In the genomic region with DNA sequence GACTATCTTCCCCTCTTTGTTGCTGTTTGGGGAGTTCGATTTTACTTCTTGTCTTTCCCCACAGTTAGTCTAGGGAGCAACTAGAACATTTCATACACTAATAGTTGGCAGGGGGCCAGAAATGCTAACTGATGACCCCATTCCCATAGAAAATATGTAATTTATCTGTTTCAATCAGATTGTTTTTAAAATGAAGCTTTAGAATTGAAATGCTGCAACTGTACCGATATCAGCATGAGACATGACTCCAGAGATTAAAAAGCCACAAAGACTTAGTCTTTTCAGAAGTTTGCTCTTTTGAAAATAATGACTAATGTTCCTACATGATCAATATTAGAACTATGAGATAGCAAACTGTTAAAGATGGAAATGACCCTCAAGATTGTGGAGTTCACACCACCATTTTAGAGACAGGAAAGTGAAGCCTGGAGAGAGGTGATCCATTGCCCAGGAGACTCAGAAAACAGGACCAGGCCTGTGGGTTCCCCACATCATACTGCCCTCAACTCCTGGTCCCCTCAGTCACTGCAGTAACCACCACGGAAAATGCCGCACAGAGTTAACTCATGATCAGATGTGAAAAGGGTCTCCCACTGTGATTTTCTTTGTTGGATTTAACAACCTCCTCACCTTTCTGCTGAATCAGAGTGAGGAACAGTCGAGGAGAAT, we compare ENCODE assay signal across 24 cellular contexts.
DNase-seq lines count a peak whose midpoint lies in the region; ATAC-seq, FAIRE-seq and TF ChIP-seq lines count a peak whose summit lies in the region.
"Had no signal": no experiment of that assay in that cellular context is flagged by ENCODE, and none has a peak within 500 bp of the region (broad histone marks: within the 10 kb centered on the region; RNA-seq: fewer than 3 reads in every experiment).

No MANE protein-coding gene starts in this region.

- H3K9ac ChIP-seq in neural progenitor cell = no peak overlapping the region

- ATAC-seq in HG02623 (IDR thresholded peaks at IDR 0.05; ENCODE audit: unreplicated experiment) = no peak
- ATAC-seq: gastrocnemius medialis; HepG2; naive thymus-derived CD4-positive, alpha-beta T cell had no signal

- H3K79me2 ChIP-seq in neural progenitor cell (ENCODE audit: low read depth) = no peaks in the 10 kb centered on the region

- H3K4me2 ChIP-seq in neural progenitor cell = no peak overlapping the region

- no peaks in the 10 kb centered on the region for H3F3A ChIP-seq in neural progenitor cell (ENCODE audit: low read depth)

- H3K36me3 ChIP-seq in bronchial epithelial cell (ENCODE audit: control insufficient read depth, insufficient read depth, low read length) (no peaks in the 10 kb centered on the region), neural progenitor cell (no peaks in the 10 kb centered on the region)
- H3K36me3 ChIP-seq: gastrocnemius medialis had no signal

- no peaks in the 10 kb centered on the region for H3K9me3 Mint-ChIP-seq in neural progenitor cell
- H3K9me3 Mint-ChIP-seq: activated CD4-positive, alpha-beta memory T cell treated with anti-CD3 and anti-CD28 coated beads for 36 hours; activated naive CD4-positive, alpha-beta T cell treated with anti-CD3 and anti-CD28 coated beads for 36 hours; naive thymus-derived CD4-positive, alpha-beta T cell had no signal

- no peaks in the 10 kb centered on the region for H3K9me3 ChIP-seq in neural progenitor cell (ENCODE audit: low read depth)
- H3K9me3 ChIP-seq: gastrocnemius medialis had no signal

- H3K27me3 ChIP-seq in bronchial epithelial cell (ENCODE audit: control insufficient read depth, insufficient read depth, low read length) (no peaks in the 10 kb centered on the region), neural progenitor cell (no peaks in the 10 kb centered on the region)
- H3K27me3 ChIP-seq: gastrocnemius medialis had no signal

- H3K4me3 ChIP-seq in bronchial epithelial cell (ENCODE audit: low read depth, low read length) (no peak overlapping the region), neural progenitor cell (no peak overlapping the region)
- H3K4me3 ChIP-seq: gastrocnemius medialis had no signal

- FAIRE-seq in bronchial epithelial cell (lab: Jason Lieb, UNC) = no peak
- FAIRE-seq: colon, HepG2 had no signal

- H3K4me1 Mint-ChIP-seq in neural progenitor cell = peaks cover 26% of the 10 kb centered on the region

- no peak for TF ChIP-seq CTCF in bronchial epithelial cell (IDR thresholded peaks at IDR 0.05; ENCODE audit: insufficient read depth, low read length, severe bottlenecking)
- TF ChIP-seq CTCF in neural progenitor cell (IDR thresholded peaks at IDR 0.05) = no peak

- H4K20me1 ChIP-seq in neural progenitor cell (ENCODE audit: low read depth) = no peaks in the 10 kb centered on the region

- H3K36me3 Mint-ChIP-seq in neural progenitor cell = no peaks in the 10 kb centered on the region
- H3K36me3 Mint-ChIP-seq: activated CD4-positive, alpha-beta memory T cell treated with anti-CD3 and anti-CD28 coated beads for 36 hours; CD14-positive monocyte; naive thymus-derived CD4-positive, alpha-beta T cell had no signal

- H3K27me3 Mint-ChIP-seq in neural progenitor cell (ENCODE audit: insufficient read depth, low read depth) = peaks cover 2% of the 10 kb centered on the region
- H3K27me3 Mint-ChIP-seq: activated CD4-positive, alpha-beta memory T cell treated with anti-CD3 and anti-CD28 coated beads for 36 hours had no signal

- DNase-seq in A172 (ENCODE audit: low spot score) (peak; percentile 15), NCI-H2227 (lab: John Stamatoyannopoulos, UW; ENCODE audit: unreplicated experiment) (peak; percentile 9), bronchial epithelial cell (ENCODE audit: low read depth) (peak; percentile 44), neural progenitor cell (ENCODE audit: low spot score) (peak; percentile 32), dermis blood vessel endothelial cell (no peak), DMS 273 (lab: John Stamatoyannopoulos, UW; ENCODE audit: unreplicated experiment) (no peak), OCI-M2 (lab: John Stamatoyannopoulos, UW; ENCODE audit: unreplicated experiment) (no peak)
- DNase-seq: ACHN; activated CD4-positive, alpha-beta memory T cell treated with anti-CD3 and anti-CD28 coated beads for 36 hours; activated naive CD4-positive, alpha-beta T cell treated with anti-CD3 and anti-CD28 coated beads for 36 hours; anterior cingulate cortex; DMS153; gastrocnemius medialis; HCEC 1CT; naive thymus-derived CD4-positive, alpha-beta T cell; NCI-H1436; NCI-H345; NK-92 treated with Interleukin-12 subunit alpha and Interleukin-12 subunit beta, amount 100 ng/mL, for 24 hours; posterior cingulate gyrus; stimulated activated CD4-positive, alpha-beta T cell treated with anti-CD3 and anti-CD28 coated beads, Interleukin-2, amount 100 ng/mL, for 24 hours had no signal

- H3K4me3 Mint-ChIP-seq in neural progenitor cell = no peak overlapping the region
- H3K4me3 Mint-ChIP-seq: activated CD4-positive, alpha-beta memory T cell treated with anti-CD3 and anti-CD28 coated beads for 36 hours; activated naive CD4-positive, alpha-beta T cell treated with anti-CD3 and anti-CD28 coated beads for 36 hours; CD14-positive monocyte; naive thymus-derived CD4-positive, alpha-beta T cell had no signal

- peaks cover 10% of the 10 kb centered on the region for H3K4me1 ChIP-seq in neural progenitor cell
- H3K4me1 ChIP-seq: gastrocnemius medialis had no signal

- no peak overlapping the region for H3K27ac ChIP-seq in neural progenitor cell
- H3K27ac ChIP-seq: gastrocnemius medialis had no signal

- H2AFZ ChIP-seq in neural progenitor cell (replicated peaks) = no peak overlapping the region

- no peak overlapping the region for H3K27ac Mint-ChIP-seq in neural progenitor cell
- H3K27ac Mint-ChIP-seq: activated CD4-positive, alpha-beta memory T cell treated with anti-CD3 and anti-CD28 coated beads for 36 hours; activated naive CD4-positive, alpha-beta T cell treated with anti-CD3 and anti-CD28 coated beads for 36 hours; naive thymus-derived CD4-positive, alpha-beta T cell had no signal

Comparison
In these comparisons a context has a peak if more than half of its experiments do, and no peak if none do; other contexts are left out.
1. DNase-seq: peak in A172 (single experiment), NCI-H2227 (single experiment), bronchial epithelial cell (single experiment) and neural progenitor cell (single experiment); none in dermis blood vessel endothelial cell (single experiment), DMS 273 (single experiment) and OCI-M2 (single experiment).